In genomic region chr13:71831716-71832115, GRCh38 we compare ENCODE assay signal across 30 cellular contexts. TPM values are rescaled to one million over a fixed set of nuclear protein-coding genes. Genes with fewer than 3 reads are reported as not detected.
DNase-seq lines count a peak whose midpoint lies in the region; TF ChIP-seq lines count a peak whose summit lies in the region.
"Had no signal": no experiment of that assay in that cellular context is flagged by ENCODE, and none has a peak within 500 bp of the region (broad histone marks: within the 10 kb centered on the region; RNA-seq: fewer than 3 reads in every experiment).

No MANE protein-coding gene starts in this region.

- no peak overlapping the region for H3K9ac ChIP-seq in neuronal stem cell (ENCODE audit: low read depth, low read length, poor library complexity)

- BruUV-seq in OCI-LY7 (replicated peaks; lab: Mats Ljungman, UMichigan), result no TSS peak

- no peaks in the 10 kb centered on the region for H3K27me3 Mint-ChIP-seq in endothelial cell (ENCODE audit: unreplicated experiment)
- H3K27me3 Mint-ChIP-seq: central memory CD8-positive, alpha-beta T cell had no signal

- no peak for TF ChIP-seq POLR2A in suprapubic skin (IDR thresholded peaks at IDR 0.05)

- WGBS in neuronal stem cell (ENCODE audit: extremely low coverage in 2 of 2, insufficient read length in 2 of 2, insufficient replicate concordance in 1 of 2), 2 donors, result no CpG with 5 or more reads among the region's 3 CpGs
- 53% methylated on average over 3 of the region's 3 CpGs for WGBS in suprapubic skin

- H3K9me2 ChIP-seq in OCI-LY7 (ENCODE audit: insufficient read depth, low read length), result no peaks in the 10 kb centered on the region

- H4K8ac ChIP-seq in neuronal stem cell (ENCODE audit: low read depth, low read length), result no peak overlapping the region

- TF ChIP-seq CTCF in HEK293 (tag by site-specific recombination; IDR thresholded peaks at IDR 0.05) (no peak), endothelial cell (IDR thresholded peaks at IDR 0.05; ENCODE audit: unreplicated experiment) (no peak), OCI-LY7 (conservative IDR thresholded peaks at IDR 0.05; ENCODE audit: low read length) (no peak), suprapubic skin (IDR thresholded peaks at IDR 0.05) (no peak)

- H3K36me3 ChIP-seq in HEK293 (ENCODE audit: control insufficient read depth in 2 of 2, insufficient read depth in 1 of 2, low read length in 2 of 2), result no peaks in the 10 kb centered on the region
- no peaks in the 10 kb centered on the region for H3K36me3 ChIP-seq in neuronal stem cell (replicated peaks in 1 of 2; ENCODE audit: control insufficient read depth in 2 of 2, insufficient read depth in 2 of 2, low read length in 2 of 2)
- H3K36me3 ChIP-seq in OCI-LY7 (ENCODE audit: insufficient read depth, low read length), result no peaks in the 10 kb centered on the region
- no peaks in the 10 kb centered on the region for H3K36me3 ChIP-seq in suprapubic skin
- H3K36me3 ChIP-seq: lower lobe of right lung, ovary, right lobe of liver, upper lobe of left lung had no signal

- H2BK5ac ChIP-seq in neuronal stem cell (ENCODE audit: low read length), result no peak overlapping the region

- no peaks in the 10 kb centered on the region for H3K36me3 Mint-ChIP-seq in endothelial cell (ENCODE audit: low read depth, unreplicated experiment)
- H3K36me3 Mint-ChIP-seq: CD14-positive monocyte had no signal

- H2BK120ac ChIP-seq in neuronal stem cell (ENCODE audit: low read depth, low read length), result no peak overlapping the region

- no peak overlapping the region for H3K27ac ChIP-seq in HEK293 (ENCODE audit: extremely low read depth, low read depth, low read length)
- peak overlapping the region; percentile 34 for H3K27ac ChIP-seq in neuronal stem cell (replicated peaks; ENCODE audit: low read length)
- H3K27ac ChIP-seq in OCI-LY7 (ENCODE audit: low read depth, low read length, poor library complexity, severe bottlenecking), result no peak overlapping the region
- H3K27ac ChIP-seq in suprapubic skin, result no peak overlapping the region
- H3K27ac ChIP-seq: lower lobe of right lung, ovary, right lobe of liver, upper lobe of left lung had no signal

- peak overlapping the region; percentile 31 for H3K27ac Mint-ChIP-seq in endothelial cell (ENCODE audit: unreplicated experiment)
- H3K27ac Mint-ChIP-seq: activated naive CD4-positive, alpha-beta T cell treated with anti-CD3 and anti-CD28 coated beads for 36 hours; CD14-positive monocyte had no signal

- intact Hi-C loops in OCI-LY7 (cut with micrococcal nuclease; ENCODE audit: unreplicated experiment), result no loop called here

- no peaks in the 10 kb centered on the region for H3K79me1 ChIP-seq in neuronal stem cell (ENCODE audit: low read depth, low read length)

- H2BK15ac ChIP-seq in neuronal stem cell (ENCODE audit: low read length), result no peak overlapping the region

- H2AFZ ChIP-seq in neuronal stem cell (ENCODE audit: low read length) (no peak overlapping the region), OCI-LY7 (ENCODE audit: low read length) (no peak overlapping the region)

- H3K79me2 ChIP-seq in OCI-LY7 (ENCODE audit: insufficient read depth, low read depth, low read length), result no peaks in the 10 kb centered on the region

- H3K4ac ChIP-seq in neuronal stem cell (ENCODE audit: low read length), result no peak overlapping the region

- H3K4me3 ChIP-seq in HEK293 (ENCODE audit: low read depth, low read length), result no peak overlapping the region
- H3K4me3 ChIP-seq in neuronal stem cell (ENCODE audit: low read length in 2 of 2), result no peak overlapping the region
- H3K4me3 ChIP-seq in OCI-LY7 (ENCODE audit: low read depth, low read length, poor library complexity, severe bottlenecking), result no peak overlapping the region
- H3K4me3 ChIP-seq in suprapubic skin, result no peak overlapping the region
- H3K4me3 ChIP-seq: K562, lower lobe of right lung, ovary, right lobe of liver, upper lobe of left lung had no signal

- POLR2A ChIA-PET in HEK293 (lab: Yijun Ruan, JAX) (no interaction called here), OCI-LY7 (lab: Charles Lee) (interaction anchor here (0.6 kb wide), 1 partner anchor 200 kb away, joined by 3 read pairs; no protein-coding TSS in a partner anchor)

- no peaks in the 10 kb centered on the region; the same call in 1 of the 2 replicates for H3K4me1 ChIP-seq in HEK293 (ENCODE audit: control insufficient read depth, insufficient read depth, low read length)
- peaks cover 8% of the 10 kb centered on the region in 2 donors for H3K4me1 ChIP-seq in neuronal stem cell (ENCODE audit: control insufficient read depth in 2 of 2, insufficient read depth in 1 of 2, low read depth in 1 of 2, low read length in 2 of 2)
- no peaks in the 10 kb centered on the region for H3K4me1 ChIP-seq in OCI-LY7 (ENCODE audit: insufficient read depth, low read length, poor library complexity, severe bottlenecking)
- H3K4me1 ChIP-seq in suprapubic skin, result no peaks in the 10 kb centered on the region
- H3K4me1 ChIP-seq: lower lobe of right lung, right lobe of liver had no signal

- CTCF ChIA-PET in HEK293 (lab: Yijun Ruan, JAX), result no interaction called here
- CTCF ChIA-PET in OCI-LY7 (lab: Charles Lee; ENCODE audit: unreplicated experiment), result no interaction called here

- H3K9me3 Mint-ChIP-seq in endothelial cell (ENCODE audit: unreplicated experiment), result no peaks in the 10 kb centered on the region
- H3K9me3 Mint-ChIP-seq: activated naive CD4-positive, alpha-beta T cell treated with anti-CD3 and anti-CD28 coated beads for 36 hours had no signal

- no peaks in the 10 kb centered on the region for H4K20me1 ChIP-seq in OCI-LY7 (ENCODE audit: insufficient read depth, low read length)

- no peak overlapping the region for H3K14ac ChIP-seq in neuronal stem cell (ENCODE audit: low read length)

- no peaks in the 10 kb centered on the region for H3K9me3 ChIP-seq in HEK293 (ENCODE audit: control insufficient read depth, insufficient read depth, low read depth, low read length)
- H3K9me3 ChIP-seq in neuronal stem cell (replicated peaks in 1 of 2; ENCODE audit: control insufficient read depth in 2 of 2, insufficient read depth in 1 of 2, low read depth in 1 of 2, low read length in 2 of 2), result no peaks in the 10 kb centered on the region
- H3K9me3 ChIP-seq in OCI-LY7 (ENCODE audit: low read length), result no peaks in the 10 kb centered on the region
- H3K9me3 ChIP-seq in suprapubic skin, result no peaks in the 10 kb centered on the region
- H3K9me3 ChIP-seq: lower lobe of right lung, ovary, right lobe of liver, upper lobe of left lung had no signal

- no peak overlapping the region for H3K4me2 ChIP-seq in neuronal stem cell (ENCODE audit: insufficient read depth, low read length, poor library complexity, severe bottlenecking)
- no peak overlapping the region for H3K4me2 ChIP-seq in OCI-LY7 (ENCODE audit: low read length)

- no peaks in the 10 kb centered on the region for H3K27me3 ChIP-seq in neuronal stem cell (ENCODE audit: control insufficient read depth in 3 of 3, insufficient read depth in 3 of 3, low read depth in 1 of 3, low read length in 3 of 3)
- no peaks in the 10 kb centered on the region for H3K27me3 ChIP-seq in suprapubic skin
- H3K27me3 ChIP-seq: ovary, right lobe of liver, upper lobe of left lung had no signal

- H3K23ac ChIP-seq in neuronal stem cell (ENCODE audit: low read depth, low read length, poor library complexity), result no peak overlapping the region

- H2AK5ac ChIP-seq in neuronal stem cell (ENCODE audit: low read depth, low read length), result no peak overlapping the region

- H3K4me1 Mint-ChIP-seq in endothelial cell (ENCODE audit: unreplicated experiment), result peaks cover 20% of the 10 kb centered on the region
- H3K4me1 Mint-ChIP-seq: central memory CD8-positive, alpha-beta T cell had no signal

- H3K4me3 Mint-ChIP-seq in endothelial cell (ENCODE audit: unreplicated experiment), result no peak overlapping the region
- H3K4me3 Mint-ChIP-seq: activated naive CD4-positive, alpha-beta T cell treated with anti-CD3 and anti-CD28 coated beads for 36 hours; activated T-cell treated with anti-CD3 and anti-CD28 coated beads, Interleukin-2, amount 50 U/mL, for 4 hours; CD14-positive monocyte; central memory CD8-positive, alpha-beta T cell had no signal

- no peak overlapping the region for H2BK12ac ChIP-seq in neuronal stem cell (ENCODE audit: low read length)

- DNase-seq in NCI-H69 (lab: John Stamatoyannopoulos, UW), result peak; percentile 90
- DNase-seq in endothelial cell (ENCODE audit: low spot score), result no peak
- DNase-seq in neuronal stem cell (ENCODE audit: low spot score), result peak; percentile 42
- DNase-seq in effector CD4-positive, alpha-beta T cell, result no peak
- no peak for DNase-seq in hypothalamus (lab: John Stamatoyannopoulos, UW)
- no peak for DNase-seq in OCI-LY7 (ENCODE audit: low spot score)
- DNase-seq in suprapubic skin (ENCODE audit: low spot score in 2 of 2), result no peak
- DNase-seq: activated CD4-positive, alpha-beta T cell treated with anti-CD3 and anti-CD28 coated beads for 4 hours; activated naive CD4-positive, alpha-beta T cell treated with anti-CD3 and anti-CD28 coated beads for 36 hours; activated T-cell treated with anti-CD3 and anti-CD28 coated beads, Interleukin-2, amount 50 U/mL, for 4 hours; amniotic stem cell; EL; erythroblast; foreskin fibroblast; lower lobe of right lung; MV-4-11; NCI-H187; NCI-H226; ovary; PC-3; right lobe of liver; SHP77; stimulated activated CD8-positive, alpha-beta memory T cell treated with anti-CD3 and anti-CD28 coated beads, Interleukin-4, amount 100 ng/mL, for 48 hours; T-helper 1 cell; upper lobe of left lung had no signal

- no peak overlapping the region for H4K91ac ChIP-seq in neuronal stem cell (ENCODE audit: low read depth, low read length, poor library complexity)

- TF ChIP-seq EP300 in suprapubic skin (IDR thresholded peaks at IDR 0.05), result no peak

- H3K18ac ChIP-seq in neuronal stem cell (ENCODE audit: low read length), result no peak overlapping the region

TF ChIP-seq in HEK293, 187 proteins besides CTCF, POLR2A, EP300 and RAD21 (continues in another document):
- TF ChIP-seq ZNF777 (tag by site-specific recombination; IDR thresholded peaks at IDR 0.05; ENCODE audit: borderline replicate concordance) (no peak), KLF1 (tag by site-specific recombination; IDR thresholded peaks at IDR 0.05) (no peak)
- TF ChIP-seq, protein P1, sequence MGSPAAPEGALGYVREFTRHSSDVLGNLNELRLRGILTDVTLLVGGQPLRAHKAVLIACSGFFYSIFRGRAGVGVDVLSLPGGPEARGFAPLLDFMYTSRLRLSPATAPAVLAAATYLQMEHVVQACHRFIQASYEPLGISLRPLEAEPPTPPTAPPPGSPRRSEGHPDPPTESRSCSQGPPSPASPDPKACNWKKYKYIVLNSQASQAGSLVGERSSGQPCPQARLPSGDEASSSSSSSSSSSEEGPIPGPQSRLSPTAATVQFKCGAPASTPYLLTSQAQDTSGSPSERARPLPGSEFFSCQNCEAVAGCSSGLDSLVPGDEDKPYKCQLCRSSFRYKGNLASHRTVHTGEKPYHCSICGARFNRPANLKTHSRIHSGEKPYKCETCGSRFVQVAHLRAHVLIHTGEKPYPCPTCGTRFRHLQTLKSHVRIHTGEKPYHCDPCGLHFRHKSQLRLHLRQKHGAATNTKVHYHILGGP (tag by site-specific recombination; IDR thresholded peaks at IDR 0.05), result peak; percentile 29; the same call in 1 of the 2 replicates

RNA-seq across cellular contexts. Expression of gene DACH1, which starts 35.3 kb away (rescaled TPM):
- total RNA-seq in endothelial cell (ENCODE audit: unreplicated experiment), result 36.4 TPM
- polyA plus RNA-seq in neuronal stem cell (2013, experiment 1 of 2), result 17.9 TPM
- polyA plus RNA-seq in neuronal stem cell (2013, experiment 2 of 2), result 19.5 TPM
- total RNA-seq in OCI-LY7 (2014; rRNA removed; shearing (Covaris generic)), result not detected in 2 replicates
- not detected in 2 replicates for total RNA-seq in OCI-LY7 (2022)
- 1 to 10 TPM; 1.0 to 6.3 (median 2.4) TPM for total RNA-seq in suprapubic skin
- total RNA-seq: activated CD8-positive, alpha-beta memory T cell treated with anti-CD3 and anti-CD28 coated beads for 36 hours; activated naive CD4-positive, alpha-beta T cell treated with anti-CD3 and anti-CD28 coated beads for 36 hours; PC-3 had no signal

Comparison
In these comparisons a context has a peak if more than half of its experiments do, and no peak if none do; other contexts are left out.
1. DNase-seq: peak in NCI-H69 (single experiment) and neuronal stem cell (single experiment); none in endothelial cell (single experiment), effector CD4-positive, alpha-beta T cell (single experiment), hypothalamus (0 of 51), OCI-LY7 (single experiment) and suprapubic skin (0 of 2).